ENCODE assay signal across 19 cellular contexts in the genomic region with DNA sequence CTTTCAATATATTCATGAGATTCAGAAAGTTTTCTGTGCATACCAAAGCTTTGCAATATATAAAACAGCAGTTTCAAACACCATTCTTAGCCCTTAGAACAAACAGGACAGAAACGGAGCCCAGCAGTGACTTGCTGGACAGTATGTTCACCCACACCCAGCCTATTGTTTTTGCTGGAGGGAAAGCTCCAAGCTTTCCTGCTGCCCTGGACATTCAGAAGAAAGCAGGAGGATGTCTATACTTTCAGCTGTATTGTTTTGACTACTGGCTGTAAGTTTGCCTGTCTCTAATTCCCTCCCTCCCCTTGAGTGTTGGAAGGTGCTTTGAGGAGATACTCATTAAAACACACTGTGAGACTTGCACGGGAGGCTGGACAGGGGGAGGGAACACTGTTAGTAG. TPM values are rescaled to one million over a fixed set of nuclear protein-coding genes. Genes with fewer than 3 reads are reported as not detected.
DNase-seq lines count a peak whose midpoint lies in the region; ATAC-seq and TF ChIP-seq lines count a peak whose summit lies in the region.
"Had no signal": no experiment of that assay in that cellular context is flagged by ENCODE, and none has a peak within 500 bp of the region (broad histone marks: within the 10 kb centered on the region; RNA-seq: fewer than 3 reads in every experiment).

No MANE protein-coding gene starts in this region.

- H3K14ac ChIP-seq in neuronal stem cell (ENCODE audit: low read length) = no peak overlapping the region

- H3K9me3 ChIP-seq in adipocyte (ENCODE audit: control insufficient read depth, low read length) = no peaks in the 10 kb centered on the region
- no peaks in the 10 kb centered on the region for H3K9me3 ChIP-seq in neuronal stem cell (replicated peaks in 1 of 2; ENCODE audit: control insufficient read depth in 2 of 2, insufficient read depth in 1 of 2, low read depth in 1 of 2, low read length in 2 of 2)
- no peaks in the 10 kb centered on the region for H3K9me3 ChIP-seq in thyroid gland
- no peaks in the 10 kb centered on the region for H3K9me3 ChIP-seq in PC-9 (ENCODE audit: insufficient read depth, low read depth)
- H3K9me3 ChIP-seq: BLaER1 treated with 17β-estradiol and CSF1 and Interleukin-3, amounts not matched to agents 10 nM and 100 nM had no signal

- no peak overlapping the region for H3K23ac ChIP-seq in neuronal stem cell (ENCODE audit: low read depth, low read length, poor library complexity)

- H3K18ac ChIP-seq in neuronal stem cell (ENCODE audit: low read length) = no peak overlapping the region

- H2AFZ ChIP-seq in neuronal stem cell (ENCODE audit: low read length) (peak overlapping the region; percentile 72), PC-9 (no peak overlapping the region)

- H3K27ac ChIP-seq in neuronal stem cell (replicated peaks; ENCODE audit: low read length) = no peak overlapping the region
- H3K27ac ChIP-seq in thyroid gland = no peak overlapping the region
- H3K27ac ChIP-seq in PC-9 = no peak overlapping the region
- H3K27ac ChIP-seq: BLaER1 treated with 17β-estradiol and CSF1 and Interleukin-3, amounts not matched to agents 10 nM and 100 nM had no signal

- no peaks in the 10 kb centered on the region for H3K79me1 ChIP-seq in neuronal stem cell (ENCODE audit: low read depth, low read length)

- H3K9ac ChIP-seq in adipocyte (ENCODE audit: low read length) (no peak overlapping the region), neuronal stem cell (ENCODE audit: low read depth, low read length, poor library complexity) (no peak overlapping the region)
- H3K9ac ChIP-seq: BLaER1 treated with 17β-estradiol and CSF1 and Interleukin-3, amounts not matched to agents 10 nM and 100 nM had no signal

- no peaks in the 10 kb centered on the region for H4K20me1 ChIP-seq in PC-9 (ENCODE audit: insufficient read depth)
- H4K20me1 ChIP-seq: BLaER1 treated with 17β-estradiol and CSF1 and Interleukin-3, amounts not matched to agents 10 nM and 100 nM had no signal

- no peaks in the 10 kb centered on the region for H3K27me3 ChIP-seq in adipocyte (replicated peaks; ENCODE audit: control insufficient read depth, insufficient read depth, low read length)
- peaks cover 0 to 5% (median 0%) of the 10 kb centered on the region in 3 experiments for H3K27me3 ChIP-seq in neuronal stem cell (ENCODE audit: control insufficient read depth in 3 of 3, insufficient read depth in 3 of 3, low read depth in 1 of 3, low read length in 3 of 3)
- H3K27me3 ChIP-seq in thyroid gland = no peaks in the 10 kb centered on the region
- H3K27me3 ChIP-seq in PC-9 (ENCODE audit: insufficient read depth, low read depth) = no peaks in the 10 kb centered on the region
- H3K27me3 ChIP-seq: BLaER1 treated with 17β-estradiol and CSF1 and Interleukin-3, amounts not matched to agents 10 nM and 100 nM had no signal

- H3K4ac ChIP-seq in neuronal stem cell (ENCODE audit: low read length) = no peak overlapping the region

- no peaks in the 10 kb centered on the region for H3K9me2 ChIP-seq in PC-9 (ENCODE audit: insufficient read depth)

- intact Hi-C loops in thyroid gland (cut with DNase I) (no loop called here), PC-9 (cut with micrococcal nuclease; ENCODE audit: unreplicated experiment) (no loop called here)

- POLR2A ChIA-PET in PC-9 (lab: Charles Lee; ENCODE audit: unreplicated experiment) = no interaction called here

- H3F3A ChIP-seq in PC-9 (ENCODE audit: insufficient read depth, low read depth) = no peaks in the 10 kb centered on the region

- no peak overlapping the region for H3K4me3 ChIP-seq in adipocyte (ENCODE audit: low read length)
- H3K4me3 ChIP-seq in fibroblast of pulmonary artery (replicated peaks; ENCODE audit: low read depth, low read length) = no peak overlapping the region
- no peak overlapping the region for H3K4me3 ChIP-seq in neuronal stem cell (ENCODE audit: low read length in 2 of 2)
- H3K4me3 ChIP-seq in thyroid gland (replicated peaks in 1 of 3) = no peak overlapping the region
- no peak overlapping the region for H3K4me3 ChIP-seq in PC-9
- H3K4me3 ChIP-seq: BLaER1 treated with 17β-estradiol and CSF1 and Interleukin-3, amounts not matched to agents 10 nM and 100 nM had no signal

- no peak overlapping the region for H2BK120ac ChIP-seq in neuronal stem cell (ENCODE audit: low read depth, low read length)

- TF ChIP-seq CTCF in fibroblast of pulmonary artery (IDR thresholded peaks at IDR 0.05; ENCODE audit: low read length, missing control alignments) = no peak
- no peak for TF ChIP-seq CTCF in thyroid gland (IDR thresholded peaks at IDR 0.05)
- no peak for TF ChIP-seq CTCF in PC-9 (conservative IDR thresholded peaks at IDR 0.05)

- no peak overlapping the region for H4K91ac ChIP-seq in neuronal stem cell (ENCODE audit: low read depth, low read length, poor library complexity)

- CTCF ChIA-PET in PC-9 (lab: Charles Lee) = interaction anchor here (0.5 kb wide), 1 partner anchor 1683 kb away, joined by 3 read pairs; no protein-coding TSS in a partner anchor

- H4K8ac ChIP-seq in neuronal stem cell (ENCODE audit: low read depth, low read length) = no peak overlapping the region

- H2AK5ac ChIP-seq in neuronal stem cell (ENCODE audit: low read depth, low read length) = no peak overlapping the region

- no peaks in the 10 kb centered on the region for H3K79me2 ChIP-seq in PC-9 (ENCODE audit: low read depth)

- no peak for TF ChIP-seq POLR2A in thyroid gland (IDR thresholded peaks at IDR 0.05)

- no CpG with 5 or more reads among the region's 2 CpGs for WGBS in neuronal stem cell (ENCODE audit: extremely low coverage in 2 of 2, insufficient read length in 2 of 2, insufficient replicate concordance in 1 of 2), 2 donors
- 9 to 17% methylated on average over 2 of the region's 2 CpGs for WGBS in thyroid gland, 2 donors

- BruUV-seq in PC-9 (replicated peaks; lab: Mats Ljungman, UMichigan) = no TSS peak

- DNase-seq in adipocyte (ENCODE audit: low read depth) = peak; percentile 19
- DNase-seq in fibroblast of pulmonary artery (ENCODE audit: low read depth) = peak; percentile 4
- DNase-seq in neuronal stem cell (ENCODE audit: low spot score) = peak; percentile 8
- peak; percentile 5 to 10 for DNase-seq in thyroid gland
- DNase-seq in GF-D8 (lab: John Stamatoyannopoulos, UW) = no peak
- DNase-seq in PC-9 = no peak
- DNase-seq: Calu3; CD8-positive, alpha-beta T cell; DND-41; EL; GOT3; H7 had no signal

- no peaks in the 10 kb centered on the region for H3K4me1 ChIP-seq in adipocyte (ENCODE audit: control insufficient read depth, insufficient read depth, low read length)
- peaks cover 0 to 4% of the 10 kb centered on the region in 2 donors for H3K4me1 ChIP-seq in neuronal stem cell (ENCODE audit: control insufficient read depth in 2 of 2, insufficient read depth in 1 of 2, low read depth in 1 of 2, low read length in 2 of 2)
- peaks cover 7 to 9% of the 10 kb centered on the region in 2 donors for H3K4me1 ChIP-seq in thyroid gland
- no peaks in the 10 kb centered on the region for H3K4me1 ChIP-seq in PC-9 (replicated peaks; ENCODE audit: insufficient read depth)

- H2BK5ac ChIP-seq in neuronal stem cell (ENCODE audit: low read length) = no peak overlapping the region

- no peak overlapping the region for H2BK12ac ChIP-seq in neuronal stem cell (ENCODE audit: low read length)

- H3K4me2 ChIP-seq in neuronal stem cell (ENCODE audit: insufficient read depth, low read length, poor library complexity, severe bottlenecking) = no peak overlapping the region
- no peak overlapping the region for H3K4me2 ChIP-seq in PC-9

- no peaks in the 10 kb centered on the region for H3K36me3 ChIP-seq in adipocyte (ENCODE audit: control insufficient read depth, insufficient read depth, low read length, severe bottlenecking)
- no peaks in the 10 kb centered on the region for H3K36me3 ChIP-seq in neuronal stem cell (replicated peaks in 1 of 2; ENCODE audit: control insufficient read depth in 2 of 2, insufficient read depth in 2 of 2, low read length in 2 of 2)
- H3K36me3 ChIP-seq in thyroid gland = no peaks in the 10 kb centered on the region
- no peaks in the 10 kb centered on the region for H3K36me3 ChIP-seq in PC-9 (ENCODE audit: low read depth)
- H3K36me3 ChIP-seq: BLaER1 treated with 17β-estradiol and CSF1 and Interleukin-3, amounts not matched to agents 10 nM and 100 nM had no signal

- no peak overlapping the region for H2BK15ac ChIP-seq in neuronal stem cell (ENCODE audit: low read length)

- ATAC-seq in HG03025 (IDR thresholded peaks at IDR 0.05; ENCODE audit: low FRiP score, unreplicated experiment) = no peak
- ATAC-seq: CD8-positive, alpha-beta T cell; HCT116 had no signal

RNA-seq across cellular contexts. Expression of a gene that starts 9.6 kb away (rescaled TPM):
- polyA plus RNA-seq in neuronal stem cell (2013, experiment 1 of 2) = 0.08 TPM
- 0.12 TPM for polyA plus RNA-seq in neuronal stem cell (2013, experiment 2 of 2)
- 1 to 10 TPM; 2.6 to 3.9 (median 3.8) TPM for total RNA-seq in thyroid gland
- 0.70 and 1.1 TPM in 2 replicates for total RNA-seq in PC-9 (2021)
- total RNA-seq: HT-29 had no signal

RNA-seq across cellular contexts. Expression of a gene that starts 35.1 kb away (rescaled TPM):
- polyA plus RNA-seq in neuronal stem cell (2013, experiment 1 of 2) = not detected
- not detected for polyA plus RNA-seq in neuronal stem cell (2013, experiment 2 of 2)
- total RNA-seq in thyroid gland (not detected), PC-9 (2021) (not detected in 2 replicates)
- total RNA-seq: A172; B cell; Calu3; CD8-positive, alpha-beta T cell; G401; HT-29 had no signal

RNA-seq across cellular contexts. Expression of a gene that starts 56.3 kb away (rescaled TPM):
- polyA plus RNA-seq in neuronal stem cell (2013, experiment 1 of 2) = 72.0 TPM
- 74.8 TPM for polyA plus RNA-seq in neuronal stem cell (2013, experiment 2 of 2)
- total RNA-seq in thyroid gland (10 to 100 TPM; 27.6 to 39.0 (median 31.0) TPM), PC-9 (2021) (28.5 and 37.8 TPM in 2 replicates)

Comparison
In these comparisons a context has a peak if more than half of its experiments do, and no peak if none do; other contexts are left out.
1. DNase-seq: peak in adipocyte (single experiment), fibroblast of pulmonary artery (single experiment), neuronal stem cell (single experiment) and thyroid gland (2 of 2); none in GF-D8 (single experiment) and PC-9 (0 of 2).